In genomic region chr2:119253760-119254600, GRCh38 we compare ENCODE assay signal across 1 cellular context.
TF ChIP-seq lines count a peak whose summit lies in the region.

No MANE protein-coding gene starts in this region.

TF ChIP-seq in SK-N-SH, 30 proteins besides CTCF, POLR2A, EP300 and RAD21 (continued from another document):
- TF ChIP-seq REST (IDR thresholded peaks at IDR 0.05; ENCODE audit: low read depth, low read length): no peak
